In genomic region chr7:26656735-26657134, GRCh38 we compare ENCODE assay signal across 1 cellular context.
TF ChIP-seq lines count a peak whose summit lies in the region.

No MANE protein-coding gene starts in this region.

TF ChIP-seq in GM23338, 12 proteins besides CTCF, POLR2A, EP300 and RAD21 (continued from another document):
- TF ChIP-seq ZNF462 (CRISPR knock-in tag; IDR thresholded peaks at IDR 0.05) (no peak), ZNF331 (CRISPR knock-in tag; IDR thresholded peaks at IDR 0.05; ENCODE audit: low read depth) (no peak), POLR2AphosphoS5 (IDR thresholded peaks at IDR 0.05; ENCODE audit: low read depth) (no peak), JUNB (IDR thresholded peaks at IDR 0.05; ENCODE audit: unreplicated experiment) (no peak), NANOG (IDR thresholded peaks at IDR 0.05; ENCODE audit: borderline replicate concordance) (no peak), ZNF114 (CRISPR knock-in tag; IDR thresholded peaks at IDR 0.05) (no peak), EZH2phosphoT487 (IDR thresholded peaks at IDR 0.05; ENCODE audit: unreplicated experiment) (no peak)
